ENCODE assay signal across 23 cellular contexts in genomic region chr14:28783593-28784143, GRCh38. TPM values are rescaled to one million over a fixed set of nuclear protein-coding genes. Genes with fewer than 3 reads are reported as not detected.
DNase-seq lines count a peak whose midpoint lies in the region; ATAC-seq and TF ChIP-seq lines count a peak whose summit lies in the region.
"Had no signal": no experiment of that assay in that cellular context is flagged by ENCODE, and none has a peak within 500 bp of the region (broad histone marks: within the 10 kb centered on the region; RNA-seq: fewer than 3 reads in every experiment).

No MANE protein-coding gene starts in this region.

- no peak overlapping the region for H4K8ac ChIP-seq in H9 (replicated peaks; ENCODE audit: insufficient read length, low read depth, low read length)

- H3K27ac ChIP-seq in H9 (ENCODE audit: insufficient read length, low read depth, low read length) (no peak overlapping the region), angular gyrus (ENCODE audit: low read depth, low read length) (peak overlapping the region; percentile 89), iPS-20b (ENCODE audit: low read length) (no peak overlapping the region), breast epithelium (no peak overlapping the region)
- H3K27ac ChIP-seq: BLaER1, HL-60, KMS-11 had no signal

- no peak overlapping the region for H2BK15ac ChIP-seq in H9 (ENCODE audit: low read depth, low read length)

- H3K4me1 ChIP-seq in H9 (ENCODE audit: insufficient read depth, low read length) (peaks cover 6% of the 10 kb centered on the region; the same call in 1 of the 2 replicates), iPS-20b (ENCODE audit: insufficient read depth, low read length) (peaks cover 24% of the 10 kb centered on the region; the same call in 1 of the 2 replicates), breast epithelium (peaks cover 0 to 7% of the 10 kb centered on the region in 2 donors)
- H3K4me1 ChIP-seq: BLaER1 had no signal

- no peaks in the 10 kb centered on the region for H3K79me2 ChIP-seq in H9 (ENCODE audit: insufficient read depth, low read length)

- peaks cover 10% of the 10 kb centered on the region for H3K23me2 ChIP-seq in H9 (ENCODE audit: insufficient read length, low read depth, low read length, poor library complexity, severe bottlenecking)

- WGBS in H9 (ENCODE audit: extremely low coverage, insufficient read length, low lambda C conversion rate): no CpG with 5 or more reads among the region's 4 CpGs

- no peak for ATAC-seq in HG02840 (IDR thresholded peaks at IDR 0.05; ENCODE audit: low FRiP score, unreplicated experiment)

- no peaks in the 10 kb centered on the region for H3K79me1 ChIP-seq in H9 (ENCODE audit: insufficient read depth, low read depth, low read length, poor library complexity, severe bottlenecking)

- H3K56ac ChIP-seq in H9 (ENCODE audit: insufficient read length, low read depth, low read length): no peak overlapping the region

- H4K91ac ChIP-seq in H9 (ENCODE audit: insufficient read length, low read depth, low read length): no peak overlapping the region

- H3K4me3 ChIP-seq in iPS-20b (ENCODE audit: low read length) (peak overlapping the region; percentile 63; the same call in 1 of the 2 replicates), breast epithelium (no peak overlapping the region)
- H3K4me3 ChIP-seq: BLaER1 had no signal

- no peak overlapping the region for H2AK5ac ChIP-seq in H9 (ENCODE audit: insufficient read length, low read length)

- H3K4me2 ChIP-seq in H9 (ENCODE audit: insufficient read depth, insufficient read length, low read length): peak overlapping the region; percentile 67
- H3K4me2 ChIP-seq: BLaER1, KMS-11, SK-N-SH had no signal

- H3K27me3 Mint-ChIP-seq in H9 (ENCODE audit: low read depth): peaks cover 96% of the 10 kb centered on the region

- no peak overlapping the region for H3K4ac ChIP-seq in H9 (ENCODE audit: low read depth, low read length)

- peaks cover 0 to 6% (median 0%) of the 10 kb centered on the region in 3 experiments; a peak in 3 of 7 replicates for H3K36me3 Mint-ChIP-seq in H9 (ENCODE audit: insufficient read depth in 1 of 3, low read depth in 3 of 3)

- H3K36me3 ChIP-seq in iPS-20b (ENCODE audit: insufficient read depth, low read depth, low read length) (no peaks in the 10 kb centered on the region), breast epithelium (no peaks in the 10 kb centered on the region)
- H3K36me3 ChIP-seq: BLaER1 had no signal

- no peak overlapping the region for H3K27ac Mint-ChIP-seq in H9
- H3K27ac Mint-ChIP-seq: CD4-positive, alpha-beta memory T cell; HFFc6 had no signal

- no peaks in the 10 kb centered on the region for H4K20me1 ChIP-seq in H9 (ENCODE audit: control insufficient read depth, insufficient read depth, insufficient read length)
- H4K20me1 ChIP-seq: BLaER1 had no signal

- H3K9me3 Mint-ChIP-seq in H9: no peaks in the 10 kb centered on the region; a peak in 2 of 5 replicates
- H3K9me3 Mint-ChIP-seq: HFFc6 had no signal

- H3K23ac ChIP-seq in H9 (ENCODE audit: insufficient read length, low read depth, low read length): no peak overlapping the region

- no peak for TF ChIP-seq CTCF in H9 (conservative IDR thresholded peaks at IDR 0.05)
- TF ChIP-seq CTCF in breast epithelium (IDR thresholded peaks at IDR 0.05): no peak

- H3K4me3 Mint-ChIP-seq in H9: peak overlapping the region in 1 of 2 experiments; percentile 80; a peak in 3 of 5 replicates

- H3K27me3 ChIP-seq in H9 (ENCODE audit: insufficient read depth, low read length): peaks cover 11% of the 10 kb centered on the region; the same call in 1 of the 2 replicates
- H3K27me3 ChIP-seq in iPS-20b (ENCODE audit: insufficient read depth, low read length): peaks cover 92% of the 10 kb centered on the region
- peaks cover 0 to 86% of the 10 kb centered on the region in 2 donors for H3K27me3 ChIP-seq in breast epithelium

- H3K9me3 ChIP-seq in H9 (ENCODE audit: control insufficient read depth, low read depth, low read length) (no peaks in the 10 kb centered on the region), iPS-20b (ENCODE audit: insufficient read depth, low read depth, low read length) (no peaks in the 10 kb centered on the region), breast epithelium (no peaks in the 10 kb centered on the region)
- H3K9me3 ChIP-seq: SK-N-SH had no signal

- no peak overlapping the region for H3K14ac ChIP-seq in H9 (ENCODE audit: insufficient read depth, low read length)

- no peak for TF ChIP-seq POLR2A in breast epithelium (IDR thresholded peaks at IDR 0.05)

- peaks cover 15 to 37% of the 10 kb centered on the region in 2 experiments for H3K4me1 Mint-ChIP-seq in H9

- no peak overlapping the region for H3K18ac ChIP-seq in H9 (ENCODE audit: insufficient read length, low read depth, low read length)

- no peak overlapping the region for H2AFZ ChIP-seq in H9 (ENCODE audit: low read length)

- H2BK12ac ChIP-seq in H9 (ENCODE audit: insufficient read length, low read depth, low read length): no peak overlapping the region

- H3T11ph ChIP-seq in H9 (ENCODE audit: low read length): no peak overlapping the region

- H2BK20ac ChIP-seq in H9 (ENCODE audit: low read depth, low read length, poor library complexity, severe bottlenecking): no peak overlapping the region

- no peak overlapping the region for H3K9ac ChIP-seq in H9 (ENCODE audit: extremely low read depth, insufficient read length, low read length)
- no peak overlapping the region for H3K9ac ChIP-seq in iPS-20b (ENCODE audit: low read depth, low read length)
- H3K9ac ChIP-seq: BLaER1, KMS-11, SK-N-SH had no signal

- no peak overlapping the region for H4K5ac ChIP-seq in H9 (ENCODE audit: insufficient read length, low read depth, low read length)

- DNase-seq in H9 (no peak), superior temporal gyrus (ENCODE audit: extremely low spot score) (peak; percentile 57), SW480 (ENCODE audit: low spot score) (no peak), breast epithelium (ENCODE audit: low spot score in 2 of 2) (no peak)
- DNase-seq: CD4-positive, alpha-beta memory T cell; HFFc6; NCI-H1436 treated with DMSO at 0.1 percent for 48 hours; NCI-H2029; NCI-H2171 treated with DMSO at 0.1 percent for 48 hours; NCI-H446; NCI-H526 treated with DMSO at 0.1 percent for 48 hours; NK-92 treated with Interleukin-12 subunit alpha and Interleukin-12 subunit beta, amount 100 ng/mL, for 24 hours; SHP77; SK-N-SH had no signal

- H2BK120ac ChIP-seq in H9 (ENCODE audit: low read depth, low read length, poor library complexity, severe bottlenecking): no peak overlapping the region

- intact Hi-C loops in breast epithelium (cut with DNase I; ENCODE audit: low total_unique reads): no loop called here

- no peak overlapping the region for H2BK5ac ChIP-seq in H9 (ENCODE audit: insufficient read length, low read length)

RNA-seq across cellular contexts. Expression of gene FOXG1, which starts 17.1 kb away (rescaled TPM):
- 0.07 and 0.11 TPM in 2 replicates for total RNA-seq in H9 (2021)
- not detected for total RNA-seq in breast epithelium
- total RNA-seq: A673; CD4-positive, alpha-beta memory T cell; HT1080; OCI-LY7 had no signal
